ENCODE assay signal across 29 cellular contexts in genomic region chr11:57150454-57150917, GRCh38. TPM values are rescaled to one million over a fixed set of nuclear protein-coding genes. Genes with fewer than 3 reads are reported as not detected.
DNase-seq lines count a peak whose midpoint lies in the region; ATAC-seq, FAIRE-seq and TF ChIP-seq lines count a peak whose summit lies in the region.
"Had no signal": no experiment of that assay in that cellular context is flagged by ENCODE, and none has a peak within 500 bp of the region (broad histone marks: within the 10 kb centered on the region; RNA-seq: fewer than 3 reads in every experiment).

No MANE protein-coding gene starts in this region.

- H3K79me2 ChIP-seq in SK-N-SH (ENCODE audit: insufficient read depth) (no peaks in the 10 kb centered on the region), fibroblast of lung (ENCODE audit: control insufficient read depth, insufficient read depth, low read length) (no peaks in the 10 kb centered on the region)

- no peak overlapping the region for H3K27ac Mint-ChIP-seq in HFFc6
- H3K27ac Mint-ChIP-seq: activated B cell treated with CpG ODN at 0.5 μM for 24 hours; CD8-positive, alpha-beta memory T cell; T-helper 17 cell had no signal

- CTCF ChIA-PET in SK-N-SH (lab: Yijun Ruan, JAX), result interaction anchor here (0.6 to 10.1 kb wide), 8 partner anchors 17 to 309 kb away, joined by 3 to 90 read pairs (median 4); no protein-coding TSS in a partner anchor

- WGBS in SK-N-SH (ENCODE audit: low lambda C conversion rate), result 25% methylated on average over 4 of the region's 4 CpGs

- no peaks in the 10 kb centered on the region for H3F3A ChIP-seq in SK-N-SH (replicated peaks; ENCODE audit: insufficient read depth)

- no peaks in the 10 kb centered on the region for H3K36me3 ChIP-seq in SK-N-SH (replicated peaks in 1 of 2; ENCODE audit: control insufficient read depth in 1 of 2, insufficient read depth in 2 of 2, low read length in 1 of 2)
- H3K36me3 ChIP-seq in fibroblast of lung (ENCODE audit: control insufficient read depth, insufficient read depth, low read length), result no peaks in the 10 kb centered on the region
- H3K36me3 ChIP-seq: esophagus squamous epithelium, left ventricle myocardium inferior, neutrophil, SJSA1, tibial artery had no signal

- TF ChIP-seq CTCF in HFFc6 (IDR thresholded peaks at IDR 0.05) (no peak), SK-N-SH (IDR thresholded peaks at IDR 0.05) (no peak), fibroblast of lung (conservative IDR thresholded peaks at IDR 0.05 in 1 of 2, IDR thresholded peaks at IDR 0.05 in 1 of 2; ENCODE audit: low read depth in 1 of 2, low read length in 2 of 2) (no peak)

- peak; percentile 16 for DNase-seq in HFFc6
- DNase-seq in SK-N-SH, result peak; percentile 41
- DNase-seq in fibroblast of lung (ENCODE audit: low read depth in 2 of 2), result peak; percentile 13 to 44
- peak; percentile 6 for DNase-seq in non-pigmented ciliary epithelial cell (ENCODE audit: low read depth)
- DNase-seq in GM12892 (ENCODE audit: insufficient read length), result no peak
- DNase-seq: activated B cell treated with CpG ODN at 0.5 μM for 24 hours; activated CD4-positive, alpha-beta T cell treated with anti-CD3 and anti-CD28 coated beads, Interleukin-2, amount 50 U/mL, for 48 hours; activated naive CD4-positive, alpha-beta T cell treated with Interleukin-2 at 50 U/mL for 16 hours; CD8-positive, alpha-beta memory T cell; cerebellar nuclear complex; DMS53; effector memory CD4-positive, alpha-beta T cell; esophagus squamous epithelium; left ventricle myocardium inferior; NCI-H187; NCI-H2227 treated with DMSO at 0.1 percent for 48 hours; NCI-H82; PC-9; stimulated activated CD4-positive, alpha-beta T cell treated with anti-CD3 and anti-CD28 coated beads, Interleukin-4, amount 100 ng/mL, for 1 hour; stimulated activated naive CD8-positive, alpha-beta T cell treated with anti-CD3 and anti-CD28 coated beads, Interleukin-15, Interleukin-2, amounts not matched to agents 100 U/mL and 50 U/mL, for 24 hours; T-helper 17 cell; tibial artery had no signal

- H3K27ac ChIP-seq in SK-N-SH (ENCODE audit: low read depth in 2 of 2, low read length in 1 of 2), result peak overlapping the region in 1 of 2 experiments; percentile 96; a peak in 2 of 4 replicates
- no peak overlapping the region for H3K27ac ChIP-seq in fibroblast of lung (ENCODE audit: insufficient read depth, low read length)
- H3K27ac ChIP-seq: esophagus squamous epithelium, left ventricle myocardium inferior, neutrophil, PC-9, SJSA1, tibial artery had no signal

- no peak overlapping the region for H3K4me2 ChIP-seq in SK-N-SH
- no peak overlapping the region for H3K4me2 ChIP-seq in fibroblast of lung (ENCODE audit: extremely low read depth, insufficient read depth, low read length)
- H3K4me2 ChIP-seq: PC-9 had no signal

- peak; percentile 22; the same call in 1 of the 2 replicates for TF ChIP-seq RAD21 in SK-N-SH (IDR thresholded peaks at IDR 0.05; ENCODE audit: low read length)

- H3K9me2 ChIP-seq in SK-N-SH, result no peaks in the 10 kb centered on the region

- POLR2A ChIA-PET in SK-N-SH (lab: Yijun Ruan, JAX), result interaction anchor here (0.7 to 1.1 kb wide), 4 partner anchors 17 to 99 kb away, joined by 3 to 5 read pairs (median 4); no protein-coding TSS in a partner anchor

- H3K9me3 ChIP-seq in SK-N-SH, result no peaks in the 10 kb centered on the region
- H3K9me3 ChIP-seq in fibroblast of lung (ENCODE audit: control insufficient read depth, insufficient read depth, low read depth, low read length), result no peaks in the 10 kb centered on the region
- H3K9me3 ChIP-seq: esophagus squamous epithelium, left ventricle myocardium inferior, neutrophil, SJSA1, tibial artery had no signal

- no peaks in the 10 kb centered on the region for H3K36me3 Mint-ChIP-seq in HFFc6 (ENCODE audit: low read depth)
- H3K36me3 Mint-ChIP-seq: CD8-positive, alpha-beta memory T cell had no signal

- H3K4me3 ChIP-seq in SK-N-SH (ENCODE audit: low read depth in 2 of 2, low read length in 1 of 2) (no peak overlapping the region), fibroblast of lung (replicated peaks in 1 of 4; ENCODE audit: control extremely low read depth in 1 of 4, insufficient read depth in 1 of 4, low read depth in 3 of 4, low read length in 4 of 4) (no peak overlapping the region)
- H3K4me3 ChIP-seq: esophagus squamous epithelium, left ventricle myocardium inferior, PC-9, SJSA1, smooth muscle cell, tibial artery had no signal

- no peak for TF ChIP-seq POLR2A in GM12892 (IDR thresholded peaks at IDR 0.05; ENCODE audit: low read depth, low read length)

- no peaks in the 10 kb centered on the region for H3K9me3 Mint-ChIP-seq in HFFc6
- H3K9me3 Mint-ChIP-seq: activated B cell treated with CpG ODN at 0.5 μM for 24 hours had no signal

- H2AFZ ChIP-seq in SK-N-SH (ENCODE audit: low read depth), result no peak overlapping the region
- no peak overlapping the region for H2AFZ ChIP-seq in fibroblast of lung (ENCODE audit: low read length)
- H2AFZ ChIP-seq: PC-9 had no signal

- H3K4me3 Mint-ChIP-seq in HFFc6, result no peak overlapping the region
- H3K4me3 Mint-ChIP-seq: activated B cell treated with CpG ODN at 0.5 μM for 24 hours, T-helper 17 cell had no signal

- H3K27me3 ChIP-seq in SK-N-SH (ENCODE audit: insufficient read depth) (no peaks in the 10 kb centered on the region), fibroblast of lung (ENCODE audit: control insufficient read depth, insufficient read depth, low read length) (no peaks in the 10 kb centered on the region)
- H3K27me3 ChIP-seq: esophagus squamous epithelium had no signal

- peak; percentile 28 to 94; a peak in 2 of 4 replicates for TF ChIP-seq EP300 in SK-N-SH (IDR thresholded peaks at IDR 0.05; ENCODE audit: borderline replicate concordance in 1 of 2, low read depth in 1 of 2, low read length in 1 of 2)

- H3K4me1 ChIP-seq in SK-N-SH (ENCODE audit: control insufficient read depth in 1 of 2, insufficient read depth in 2 of 2, low read depth in 1 of 2, low read length in 1 of 2) (peaks cover 0 to 43% of the 10 kb centered on the region in 2 experiments; a peak in 2 of 4 replicates), fibroblast of lung (ENCODE audit: control insufficient read depth, extremely low read depth, insufficient read depth, low read length) (no peaks in the 10 kb centered on the region)
- H3K4me1 ChIP-seq: esophagus squamous epithelium, SJSA1, tibial artery had no signal

- no peak for ATAC-seq in GM18861 (IDR thresholded peaks at IDR 0.05; ENCODE audit: unreplicated experiment)
- ATAC-seq in HG03439 (IDR thresholded peaks at IDR 0.05; ENCODE audit: unreplicated experiment), result no peak
- ATAC-seq: HCT116; HepG2; stimulated activated naive CD8-positive, alpha-beta T cell treated with anti-CD3 and anti-CD28 coated beads, Interleukin-15, Interleukin-2, amounts not matched to agents 100 U/mL and 50 U/mL, for 24 hours; T-helper 17 cell had no signal

- no peak for FAIRE-seq in GM12892 (lab: Jason Lieb, UNC)
- FAIRE-seq: HepG2 had no signal

- H3K4me1 Mint-ChIP-seq in HFFc6 (ENCODE audit: low read depth), result no peaks in the 10 kb centered on the region
- H3K4me1 Mint-ChIP-seq: activated B cell treated with CpG ODN at 0.5 μM for 24 hours; CD8-positive, alpha-beta memory T cell; T-helper 17 cell had no signal

- H3K9ac ChIP-seq in SK-N-SH (no peak overlapping the region), fibroblast of lung (ENCODE audit: insufficient read depth, low read length) (no peak overlapping the region)

- peaks cover 15% of the 10 kb centered on the region for H3K27me3 Mint-ChIP-seq in HFFc6 (ENCODE audit: insufficient read depth)

- H4K20me1 ChIP-seq in SK-N-SH (ENCODE audit: insufficient read depth) (no peaks in the 10 kb centered on the region), fibroblast of lung (ENCODE audit: control insufficient read depth, extremely low read depth, insufficient read depth, low read length) (no peaks in the 10 kb centered on the region)

TF ChIP-seq in SK-N-SH, 30 proteins besides CTCF, POLR2A, EP300 and RAD21 (continues in another document):
- TF ChIP-seq FOXJ3 (CRISPR knock-in tag; IDR thresholded peaks at IDR 0.05), result no peak
- TF ChIP-seq FOSL2 (IDR thresholded peaks at IDR 0.05; ENCODE audit: borderline replicate concordance, low read depth), result no peak
- no peak for TF ChIP-seq RFX5 (IDR thresholded peaks at IDR 0.05; ENCODE audit: low read length)
- TF ChIP-seq GATA2 (CRISPR knock-in tag; IDR thresholded peaks at IDR 0.05), result peak; percentile 83
- 0 out of 2 replicates have a peak, but pooled peaks have one; percentile 10 for TF ChIP-seq POLR2AphosphoS5 (IDR thresholded peaks at IDR 0.05; ENCODE audit: low read depth, low read length)
- no peak for TF ChIP-seq ELF1 (IDR thresholded peaks at IDR 0.05)
- peak; percentile 72; the same call in 1 of the 2 replicates for TF ChIP-seq RCOR1 (IDR thresholded peaks at IDR 0.05; ENCODE audit: low read length)
- no peak for TF ChIP-seq MEF2A (IDR thresholded peaks at IDR 0.05; ENCODE audit: borderline replicate concordance, low read depth)
- TF ChIP-seq MXI1 (IDR thresholded peaks at IDR 0.05; ENCODE audit: low read depth, low read length), result peak; percentile 64
- TF ChIP-seq TAF1 (IDR thresholded peaks at IDR 0.05; ENCODE audit: borderline replicate concordance, low read depth, low read length), result no peak
- TF ChIP-seq TCF12 (IDR thresholded peaks at IDR 0.05), result peak; percentile 61
- no peak for TF ChIP-seq GABPA (IDR thresholded peaks at IDR 0.05; ENCODE audit: low read depth)
- no peak for TF ChIP-seq RXRA (IDR thresholded peaks at IDR 0.05; ENCODE audit: borderline replicate concordance, low read depth)
- no peak for TF ChIP-seq USF1 (IDR thresholded peaks at IDR 0.05; ENCODE audit: borderline replicate concordance, low read depth)
- TF ChIP-seq NRF1 (IDR thresholded peaks at IDR 0.05; ENCODE audit: low read depth, low read length), result no peak

RNA-seq across cellular contexts. Expression of gene LRRC55, which starts 31.3 kb away (rescaled TPM):
- total RNA-seq in HFFc6 (2021; fragmentation: NEBNext Ultra II Directional; extraction: Animal tissue kit (Norgen Biotek cat#: 25700)), result not detected
- not detected in 2 replicates for polyA plus RNA-seq in SK-N-SH (2012; rRNA removed)
- polyA plus RNA-seq in SK-N-SH (2012; cell fraction: cytosol; rRNA removed), result 0.01 TPM in 1 of 2 replicates, not detected in the other
- polyA plus RNA-seq in SK-N-SH (2012; cell fraction: nucleus; rRNA removed), result not detected in 2 replicates
- not detected in 2 replicates for total RNA-seq in fibroblast of lung
- polyA plus RNA-seq in fibroblast of lung, result not detected in 2 replicates
- not detected in 2 replicates for polyA plus RNA-seq in fibroblast of lung (2012)
- not detected in 2 replicates for polyA minus RNA-seq in fibroblast of lung (ENCODE audit: low replicate concordance)
- polyA plus RNA-seq in GM12892 (2012; ENCODE audit: missing spikeins), result not detected
- total RNA-seq: activated B cell treated with CpG ODN at 0.5 μM for 24 hours; CD8-positive, alpha-beta memory T cell; HepG2; PC-9; SJSA1; smooth muscle cell; T-helper 17 cell had no signal
- polyA plus RNA-seq: CD8-positive, alpha-beta memory T cell; HepG2 had no signal
